20 cellular contexts compared by ENCODE assay signal in genomic region chr18:13433088-13433487, GRCh38.
"Had no signal": no experiment of that assay in that cellular context is flagged by ENCODE, and none has a peak within 500 bp of the region (broad histone marks: within the 10 kb centered on the region; RNA-seq: fewer than 3 reads in every experiment).

No MANE protein-coding gene starts in this region.

- ATAC-seq: body of pancreas; left lung; sciatic nerve; stimulated activated naive B cell treated with anti-CD40 and anti-IgM and Interleukin-4, amounts not matched to agents 10 μg/mL and 1 μg/mL and 100 μg/mL, for 72 hours; WTC11 had no signal

- H3K27me3 Mint-ChIP-seq: dendritic cell treated with granulocyte-macrophage colony-stimulating factor and Interleukin-4, amounts not matched to agents 40 ng/mL and 50 ng/mL, for 4 days; stimulated activated naive B cell treated with anti-CD40 and anti-IgM and Interleukin-4, amounts not matched to agents 10 μg/mL and 1 μg/mL and 100 μg/mL, for 72 hours had no signal

- H3K27ac Mint-ChIP-seq: dendritic cell treated with granulocyte-macrophage colony-stimulating factor and Interleukin-4, amounts not matched to agents 40 ng/mL and 50 ng/mL, for 4 days; immature natural killer cell; stimulated activated naive B cell treated with anti-CD40 and anti-IgM and Interleukin-4, amounts not matched to agents 10 μg/mL and 1 μg/mL and 100 μg/mL, for 72 hours; WTC11 had no signal

- H3K27me3 ChIP-seq: body of pancreas, cardiac muscle cell, left lung had no signal

- H3K9me3 ChIP-seq: body of pancreas, left lung had no signal

- H3K4me1 ChIP-seq: body of pancreas had no signal

- DNase-seq: activated CD4-positive, alpha-beta T cell treated with anti-CD3 and anti-CD28 coated beads for 48 hours; activated CD8-positive, alpha-beta memory T cell treated with anti-CD3 and anti-CD28 coated beads for 24 hours; activated CD8-positive, alpha-beta memory T cell treated with anti-CD3 and anti-CD28 coated beads, Interleukin-2, amount 50 U/mL, for 4 hours; activated naive CD4-positive, alpha-beta T cell; body of pancreas; effector CD4-positive, alpha-beta T cell; immature natural killer cell; kidney glomerular epithelial cell; left lung; naive B cell; occipital lobe; small intestine; stimulated activated CD4-positive, alpha-beta T cell treated with anti-CD3 and anti-CD28 coated beads, Interleukin-15, amount 100 ng/mL, for 24 hours; stimulated activated naive B cell treated with anti-CD40 and anti-IgM and Interleukin-4, amounts not matched to agents 10 μg/mL and 1 μg/mL and 100 μg/mL, for 72 hours; T1000 had no signal

- H3K4me3 Mint-ChIP-seq: dendritic cell treated with granulocyte-macrophage colony-stimulating factor and Interleukin-4, amounts not matched to agents 40 ng/mL and 50 ng/mL, for 4 days; immature natural killer cell; naive B cell; stimulated activated naive B cell treated with anti-CD40 and anti-IgM and Interleukin-4, amounts not matched to agents 10 μg/mL and 1 μg/mL and 100 μg/mL, for 72 hours; WTC11 had no signal

- H3K27ac ChIP-seq: body of pancreas, cardiac muscle cell, left lung had no signal

- H3K4me3 ChIP-seq: body of pancreas, cardiac muscle cell, left lung, lung had no signal

- H3K9me3 Mint-ChIP-seq: dendritic cell treated with granulocyte-macrophage colony-stimulating factor and Interleukin-4, amounts not matched to agents 40 ng/mL and 50 ng/mL, for 4 days; immature natural killer cell; naive B cell; stimulated activated naive B cell treated with anti-CD40 and anti-IgM and Interleukin-4, amounts not matched to agents 10 μg/mL and 1 μg/mL and 100 μg/mL, for 72 hours; WTC11 had no signal

- H3K36me3 ChIP-seq: cardiac muscle cell, left lung had no signal

- H3K36me3 Mint-ChIP-seq: naive B cell; stimulated activated naive B cell treated with anti-CD40 and anti-IgM and Interleukin-4, amounts not matched to agents 10 μg/mL and 1 μg/mL and 100 μg/mL, for 72 hours; WTC11 had no signal
